ENCODE assay signal across 23 cellular contexts in genomic region chr6:162638931-162639574, GRCh38.
"Had no signal": no experiment of that assay in that cellular context is flagged by ENCODE, and none has a peak within 500 bp of the region (broad histone marks: within the 10 kb centered on the region; RNA-seq: fewer than 3 reads in every experiment).

No MANE protein-coding gene starts in this region.

- H3K9ac ChIP-seq: parathyroid adenoma had no signal

- H2AFZ ChIP-seq: parathyroid adenoma had no signal

- FAIRE-seq: endothelial cell of umbilical vein, islet of Langerhans had no signal

- H3K4me1 ChIP-seq: colonic mucosa, lower lobe of right lung, parathyroid adenoma, prostate gland, right lobe of liver had no signal

- ATAC-seq: gastrocnemius medialis; heart right ventricle; lower lobe of right lung; right lobe of liver; stimulated activated naive B cell treated with anti-CD40 and anti-IgM and Interleukin-4, amounts not matched to agents 10 μg/mL and 1 μg/mL and 100 μg/mL, for 72 hours had no signal

- H3K4me3 ChIP-seq: colonic mucosa, gastrocnemius medialis, heart right ventricle, left ventricle myocardium inferior, lower lobe of right lung, prostate gland, right lobe of liver, stomach, thoracic aorta, transverse colon had no signal

- H3K36me3 ChIP-seq: colonic mucosa, gastrocnemius medialis, heart right ventricle, left ventricle myocardium inferior, lower lobe of right lung, prostate gland, right lobe of liver, stomach, thoracic aorta, transverse colon had no signal

- H3K27me3 ChIP-seq: colonic mucosa, gastrocnemius medialis, heart right ventricle, right lobe of liver, stomach, transverse colon had no signal

- H3K27ac ChIP-seq: colonic mucosa, gastrocnemius medialis, heart right ventricle, left ventricle myocardium inferior, lower lobe of right lung, parathyroid adenoma, prostate gland, right lobe of liver, stomach, thoracic aorta, transverse colon had no signal

- DNase-seq: colonic mucosa; effector CD4-positive, alpha-beta T cell; endodermal cell; erythroblast; gastrocnemius medialis; heart right ventricle; left ventricle myocardium inferior; lower lobe of right lung; midbrain; naive B cell; occipital lobe; retina; right lobe of liver; stimulated activated CD4-positive, alpha-beta T cell treated with anti-CD3 and anti-CD28 coated beads, Interleukin-4, amount 100 ng/mL, for 1 hour; stimulated activated naive B cell treated with anti-CD40 and anti-IgM and Interleukin-4, amounts not matched to agents 10 μg/mL and 1 μg/mL and 100 μg/mL, for 72 hours; stomach; substantia nigra; transverse colon had no signal

- H3K9me3 ChIP-seq: colonic mucosa, gastrocnemius medialis, heart right ventricle, left ventricle myocardium inferior, lower lobe of right lung, prostate gland, right lobe of liver, stomach, thoracic aorta, transverse colon had no signal
